In the genomic region with DNA sequence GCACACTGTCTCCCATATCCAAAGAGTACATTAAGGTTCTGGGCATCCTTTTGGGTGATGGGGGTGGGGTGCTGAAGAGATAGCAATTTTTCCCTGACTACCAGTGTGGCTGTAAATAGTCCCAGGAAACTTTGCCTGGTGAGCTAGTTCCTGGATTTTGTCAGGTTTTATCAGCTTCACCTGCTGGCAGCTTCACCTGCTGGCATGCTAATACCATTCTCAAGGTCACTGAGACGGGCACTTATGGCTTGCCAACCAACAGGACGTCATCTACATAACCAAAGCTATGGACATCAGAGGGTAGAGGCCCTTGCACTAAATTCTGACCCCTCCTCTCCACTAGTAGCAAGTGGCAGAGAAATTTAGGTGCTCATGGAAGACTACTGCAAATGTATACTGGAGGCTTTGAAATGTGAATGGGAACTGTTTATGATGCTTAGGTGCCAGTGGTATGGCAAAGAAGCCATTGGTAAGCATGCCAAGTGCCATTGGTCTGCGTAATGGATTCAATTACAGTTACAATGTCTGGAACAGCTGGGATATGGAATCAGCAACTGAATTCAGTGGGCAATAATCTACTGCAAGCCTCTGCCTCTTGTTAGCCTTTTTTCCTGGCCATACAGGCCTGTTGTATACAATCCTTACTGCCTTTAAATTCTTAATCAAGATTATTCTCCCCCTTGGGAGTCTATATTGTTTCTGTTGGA, we compare ENCODE assay signal across 20 cellular contexts.
"Had no signal": no experiment of that assay in that cellular context is flagged by ENCODE, and none has a peak within 500 bp of the region (broad histone marks: within the 10 kb centered on the region; RNA-seq: fewer than 3 reads in every experiment).

No MANE protein-coding gene starts in this region.

- H2AFZ ChIP-seq: neural progenitor cell had no signal

- H3K36me3 ChIP-seq: colonic mucosa, heart right ventricle, neural progenitor cell, right lobe of liver, tibial artery had no signal

- DNase-seq: activated CD4-positive, alpha-beta T cell treated with anti-CD3 and anti-CD28 coated beads for 36 hours; activated CD4-positive, CD25-positive, alpha-beta regulatory T cell; activated naive CD4-positive, alpha-beta T cell; activated T-cell treated with anti-CD3 and anti-CD28 coated beads for 4 hours; activated T-cell treated with anti-CD3 and anti-CD28 coated beads, Interleukin-2, amount 50 U/mL, for 72 hours; cerebellar nuclear complex; colonic mucosa; effector memory CD4-positive, alpha-beta T cell; erythroblast; foreskin melanocyte; heart right ventricle; left ventricle myocardium superior; natural killer cell; occipital lobe; right lobe of liver; stimulated activated CD4-positive, alpha-beta T cell treated with anti-CD3 and anti-CD28 coated beads, Interleukin-12 subunit alpha, Interleukin-12 subunit beta, amount 100 ng/mL, for 4 hours; stimulated activated CD4-positive, alpha-beta T cell treated with anti-CD3 and anti-CD28 coated beads, Interleukin-4, amount 100 ng/mL, for 1 hour; tibial artery had no signal

- H3K27me3 ChIP-seq: colonic mucosa, heart right ventricle, neural progenitor cell, right lobe of liver, tibial artery had no signal

- H3K9ac ChIP-seq: neural progenitor cell had no signal

- H3K4me2 ChIP-seq: neural progenitor cell had no signal

- H3K4me3 ChIP-seq: colonic mucosa, heart right ventricle, neural progenitor cell, right lobe of liver, skin epidermis, tibial artery had no signal

- H3K27ac ChIP-seq: colonic mucosa, heart right ventricle, neural progenitor cell, right lobe of liver, skin epidermis, tibial artery had no signal

- H3K4me1 ChIP-seq: colonic mucosa, heart right ventricle, right lobe of liver, tibial artery had no signal

- ATAC-seq: activated CD4-positive, alpha-beta T cell treated with anti-CD3 and anti-CD28 coated beads for 36 hours; heart right ventricle; left ventricle myocardium superior; natural killer cell had no signal

- H3K9me3 ChIP-seq: colonic mucosa, heart right ventricle, right lobe of liver, tibial artery had no signal
